Comparison of ENCODE assay signal across 1 cellular context in genomic region chr10:3755440-3756359, GRCh38.
TF ChIP-seq lines count a peak whose summit lies in the region.

No MANE protein-coding gene starts in this region.

TF ChIP-seq in H1, 55 proteins besides CTCF, POLR2A, EP300 and RAD21:
- TF ChIP-seq MAX (IDR thresholded peaks at IDR 0.05) (no peak), USF2 (IDR thresholded peaks at IDR 0.05; ENCODE audit: low read length) (no peak), MAFK (IDR thresholded peaks at IDR 0.05; ENCODE audit: low read depth, low read length) (no peak), POU5F1 (IDR thresholded peaks at IDR 0.05; ENCODE audit: low read depth, low read length) (no peak), HDAC2 (IDR thresholded peaks at IDR 0.05; ENCODE audit: borderline replicate concordance in 1 of 2, low read depth in 2 of 2, low read length in 2 of 2) (no peak), SIRT6 (IDR thresholded peaks at IDR 0.05; ENCODE audit: low read length) (no peak), KDM1A (IDR thresholded peaks at IDR 0.05; ENCODE audit: borderline replicate concordance, low read length) (no peak), NANOG (IDR thresholded peaks at IDR 0.05; ENCODE audit: insufficient read depth, low read depth, low read length, poor library complexity, severe bottlenecking) (no peak), KDM4A (IDR thresholded peaks at IDR 0.05; ENCODE audit: low read depth, low read length, severe bottlenecking) (no peak), JUN (IDR thresholded peaks at IDR 0.05; ENCODE audit: low read depth, low read length) (no peak), SIN3A (conservative IDR thresholded peaks at IDR 0.05 in 1 of 2, IDR thresholded peaks at IDR 0.05 in 1 of 2; ENCODE audit: low read depth in 1 of 2, low read length in 2 of 2) (no peak), KDM5A (IDR thresholded peaks at IDR 0.05; ENCODE audit: low read length) (no peak), CEBPB (IDR thresholded peaks at IDR 0.05; ENCODE audit: low read depth, low read length) (no peak)
